Comparison of ENCODE assay signal across 19 cellular contexts in the genomic region with DNA sequence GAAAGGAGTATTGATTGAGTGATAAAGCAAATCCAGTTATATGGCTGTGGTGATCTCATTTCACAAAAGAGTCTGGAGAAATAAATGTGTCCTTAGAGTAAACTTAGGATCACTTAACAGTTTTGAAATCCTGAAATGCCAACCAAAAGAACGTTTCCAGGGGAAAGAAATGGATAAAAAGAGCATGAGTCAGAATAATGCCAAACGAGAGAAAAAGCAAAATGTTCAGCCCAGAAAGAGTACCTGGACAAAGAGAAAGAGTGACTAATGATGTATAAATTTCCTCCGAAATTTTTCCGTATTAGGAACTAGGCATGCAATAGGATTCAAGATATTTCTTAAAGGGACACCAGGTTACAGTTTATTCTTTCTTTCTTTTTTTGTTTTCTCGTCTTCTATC.
DNase-seq lines count a peak whose midpoint lies in the region; TF ChIP-seq lines count a peak whose summit lies in the region.
"Had no signal": no experiment of that assay in that cellular context is flagged by ENCODE, and none has a peak within 500 bp of the region (broad histone marks: within the 10 kb centered on the region; RNA-seq: fewer than 3 reads in every experiment).

No MANE protein-coding gene starts in this region.

- H3K9me3 Mint-ChIP-seq in neural progenitor cell, result no peaks in the 10 kb centered on the region

- DNase-seq in BE2C, result no peak
- peak; percentile 61 for DNase-seq in HT1080 (ENCODE audit: low read depth)
- DNase-seq in neural progenitor cell (ENCODE audit: low spot score), result no peak
- no peak for DNase-seq in T1000 (lab: John Stamatoyannopoulos, UW)
- no peak for DNase-seq in HuH-7 (ENCODE audit: low spot score)
- DNase-seq in SW 1271 (lab: John Stamatoyannopoulos, UW), result no peak
- DNase-seq: ACHN; AML-193; Caco-2; CD4-positive, CD25-positive, alpha-beta regulatory T cell; DMS153; H9; NCI-H187 treated with DMSO at 0.1 percent for 48 hours; NCI-H2171; NCI-H446 treated with DMSO at 0.1 percent for 48 hours; NCI-H774; Peyer's patch; SHP77 had no signal

- no peaks in the 10 kb centered on the region; the same call in 1 of the 2 replicates for H3K9me3 ChIP-seq in BE2C
- H3K9me3 ChIP-seq in SU-DHL-6 (ENCODE audit: insufficient read depth, low read length), result no peaks in the 10 kb centered on the region
- H3K9me3 ChIP-seq in neural progenitor cell (ENCODE audit: low read depth), result no peaks in the 10 kb centered on the region
- H3K9me3 ChIP-seq: Caco-2, Peyer's patch had no signal

- H3K79me2 ChIP-seq in SU-DHL-6 (ENCODE audit: insufficient read depth, low read length) (no peaks in the 10 kb centered on the region), neural progenitor cell (ENCODE audit: low read depth) (no peaks in the 10 kb centered on the region)

- H4K20me1 ChIP-seq in SU-DHL-6 (ENCODE audit: low read depth, low read length) (no peaks in the 10 kb centered on the region), neural progenitor cell (ENCODE audit: low read depth) (no peaks in the 10 kb centered on the region)

- H3K9me2 ChIP-seq in SU-DHL-6 (replicated peaks; ENCODE audit: insufficient read depth, low read length), result no peaks in the 10 kb centered on the region

- H3K4me1 ChIP-seq in BE2C (peaks cover 11% of the 10 kb centered on the region), neural progenitor cell (no peaks in the 10 kb centered on the region)
- H3K4me1 ChIP-seq: Caco-2, Peyer's patch had no signal

- H3F3A ChIP-seq in SU-DHL-6 (ENCODE audit: insufficient read depth), result no peaks in the 10 kb centered on the region
- no peaks in the 10 kb centered on the region for H3F3A ChIP-seq in neural progenitor cell (ENCODE audit: low read depth)

- H3K4me3 ChIP-seq in BE2C (ENCODE audit: low read depth, low read length) (peak overlapping the region; percentile 49), SU-DHL-6 (ENCODE audit: insufficient read depth, low read length, poor library complexity, severe bottlenecking) (no peak overlapping the region), neural progenitor cell (no peak overlapping the region)
- H3K4me3 ChIP-seq: Peyer's patch had no signal

- H3K36me3 ChIP-seq in BE2C (no peaks in the 10 kb centered on the region), SU-DHL-6 (ENCODE audit: low read length) (peaks cover 3% of the 10 kb centered on the region; the same call in 1 of the 2 replicates), neural progenitor cell (no peaks in the 10 kb centered on the region)
- H3K36me3 ChIP-seq: Peyer's patch had no signal

- TF ChIP-seq CTCF in BE2C (IDR thresholded peaks at IDR 0.05; ENCODE audit: low read depth, low read length) (no peak), SU-DHL-6 (IDR thresholded peaks at IDR 0.05; ENCODE audit: insufficient read depth, low read length, poor library complexity, severe bottlenecking) (no peak), neural progenitor cell (IDR thresholded peaks at IDR 0.05) (no peak)

- H3K27ac ChIP-seq in SU-DHL-6 (ENCODE audit: low read depth, low read length) (no peak overlapping the region), neural progenitor cell (no peak overlapping the region)
- H3K27ac ChIP-seq: Peyer's patch had no signal

- H3K27me3 ChIP-seq in BE2C (no peaks in the 10 kb centered on the region), SU-DHL-6 (ENCODE audit: low read length) (no peaks in the 10 kb centered on the region), neural progenitor cell (no peaks in the 10 kb centered on the region)
- H3K27me3 ChIP-seq: Peyer's patch had no signal

- H2AFZ ChIP-seq in SU-DHL-6 (ENCODE audit: low read depth, low read length, severe bottlenecking), result peak overlapping the region; percentile 53
- peak overlapping the region; percentile 12 for H2AFZ ChIP-seq in neural progenitor cell (replicated peaks)

- no peaks in the 10 kb centered on the region for H3K36me3 Mint-ChIP-seq in neural progenitor cell
- H3K36me3 Mint-ChIP-seq: CD4-positive, CD25-positive, alpha-beta regulatory T cell had no signal

- H3K4me3 Mint-ChIP-seq in neural progenitor cell, result no peak overlapping the region
- H3K4me3 Mint-ChIP-seq: CD4-positive, CD25-positive, alpha-beta regulatory T cell; H9 had no signal

- H3K9ac ChIP-seq in SU-DHL-6 (ENCODE audit: low read length), result no peak overlapping the region
- no peak overlapping the region for H3K9ac ChIP-seq in neural progenitor cell

- no peak overlapping the region for H3K27ac Mint-ChIP-seq in neural progenitor cell
- H3K27ac Mint-ChIP-seq: CD4-positive, CD25-positive, alpha-beta regulatory T cell; H9 had no signal

- H3K4me1 Mint-ChIP-seq in neural progenitor cell, result no peaks in the 10 kb centered on the region
- H3K4me1 Mint-ChIP-seq: CD4-positive, CD25-positive, alpha-beta regulatory T cell had no signal

- H3K27me3 Mint-ChIP-seq in neural progenitor cell (ENCODE audit: insufficient read depth, low read depth), result no peaks in the 10 kb centered on the region
- H3K27me3 Mint-ChIP-seq: CD4-positive, CD25-positive, alpha-beta regulatory T cell had no signal

- no peak overlapping the region for H3K4me2 ChIP-seq in SU-DHL-6 (ENCODE audit: low read depth, low read length, poor library complexity, severe bottlenecking)
- no peak overlapping the region for H3K4me2 ChIP-seq in neural progenitor cell
